15 cellular contexts compared by ENCODE assay signal in the genomic region with DNA sequence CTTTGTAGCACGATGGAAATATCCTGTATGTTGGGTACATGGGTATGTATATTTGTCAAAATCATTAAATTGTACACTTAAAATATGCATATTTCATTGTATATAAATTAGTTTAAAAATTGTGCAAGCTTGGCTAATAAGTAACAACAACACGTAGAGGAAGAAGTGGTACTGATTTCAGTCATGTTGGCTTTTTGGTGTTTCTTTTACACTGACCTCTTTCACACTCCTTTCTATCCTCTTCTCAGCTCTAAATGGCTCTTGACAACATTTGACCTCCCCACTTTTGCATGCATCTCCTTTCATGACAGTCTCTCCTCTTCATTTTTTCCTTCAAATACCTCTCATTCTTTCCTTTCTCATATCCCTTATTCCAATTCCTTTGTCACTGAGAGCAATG.
"Had no signal": no experiment of that assay in that cellular context is flagged by ENCODE, and none has a peak within 500 bp of the region (broad histone marks: within the 10 kb centered on the region; RNA-seq: fewer than 3 reads in every experiment).

No MANE protein-coding gene starts in this region.

- DNase-seq: activated CD4-positive, alpha-beta T cell treated with anti-CD3 and anti-CD28 coated beads, Interleukin-2, amount 10 ng/mL, durations not matched to agents 7 days and 5 days; activated CD8-positive, alpha-beta memory T cell treated with anti-CD3 and anti-CD28 coated beads, Interleukin-2, amount 50 U/mL, for 48 hours; activated naive CD4-positive, alpha-beta T cell; activated T-cell treated with anti-CD3 and anti-CD28 coated beads, Interleukin-2, amount 50 U/mL, for 72 hours; anterior cingulate cortex; brain microvascular endothelial cell; effector CD8-positive, alpha-beta T cell; foreskin fibroblast; hypothalamus; left ventricle myocardium inferior; naive thymus-derived CD8-positive, alpha-beta T cell; pancreas; stimulated activated CD4-positive, alpha-beta T cell treated with anti-CD3 and anti-CD28 coated beads, Interleukin-12 subunit alpha, Interleukin-12 subunit beta, amount 100 ng/mL, for 4 hours; stimulated activated CD4-positive, alpha-beta T cell treated with anti-CD3 and anti-CD28 coated beads, Interleukin-2, amount 100 ng/mL, for 24 hours; upper lobe of right lung had no signal

- ATAC-seq: activated T-cell treated with anti-CD3 and anti-CD28 coated beads, Interleukin-2, amount 50 U/mL, for 72 hours; naive thymus-derived CD8-positive, alpha-beta T cell; pancreas; upper lobe of right lung had no signal
